Comparison of ENCODE assay signal across 8 cellular contexts in genomic region chr5:54719384-54720306, GRCh38.
DNase-seq lines count a peak whose midpoint lies in the region; ATAC-seq and TF ChIP-seq lines count a peak whose summit lies in the region.

No MANE protein-coding gene starts in this region.

- H4K91ac ChIP-seq in mesenchymal stem cell (ENCODE audit: low read length) = peak overlapping the region; percentile 89

- ATAC-seq in GM21447 (IDR thresholded peaks at IDR 0.05; ENCODE audit: unreplicated experiment) (no peak), HG03175 (IDR thresholded peaks at IDR 0.05; ENCODE audit: unreplicated experiment) (no peak)

- no peak for TF ChIP-seq CTCF in AG09309 (IDR thresholded peaks at IDR 0.05; ENCODE audit: control insufficient read depth, insufficient read depth, low read depth, low read length, missing control alignments)

- DNase-seq in AG09309 (ENCODE audit: low read depth) (peak; percentile 18), M059J (ENCODE audit: low read depth) (peak; percentile 82), dedifferentiated amniotic fluid mesenchymal stem cell (ENCODE audit: extremely low spot score) (peak; percentile 54), mesenchymal stem cell (peak; percentile 62), SIG-M5 treated with dmso at 0.1 percent for 504 hours (lab: John Stamatoyannopoulos, UW; ENCODE audit: unreplicated experiment) (no peak), mucosa of gallbladder (ENCODE audit: low spot score) (no peak)

- H3K4ac ChIP-seq in mesenchymal stem cell (ENCODE audit: low read depth in 1 of 2, low read length in 2 of 2) = peak overlapping the region; percentile 18 to 37

- H3K14ac ChIP-seq in mesenchymal stem cell (ENCODE audit: low read length in 2 of 2) = peak overlapping the region in 1 of 2 experiments; percentile 83

- H3K18ac ChIP-seq in mesenchymal stem cell (ENCODE audit: low read depth in 1 of 2, low read length in 2 of 2) = peak overlapping the region; percentile 61 to 72

- peak overlapping the region; percentile 81 for H4K8ac ChIP-seq in mesenchymal stem cell (ENCODE audit: low read length)

- H2BK15ac ChIP-seq in mesenchymal stem cell (ENCODE audit: low read depth, poor library complexity, severe bottlenecking) = peak overlapping the region; percentile 57

- no peak overlapping the region for H3K23ac ChIP-seq in mesenchymal stem cell (ENCODE audit: low read length in 2 of 2)

- peak overlapping the region; percentile 81 for H3K27ac ChIP-seq in mesenchymal stem cell (ENCODE audit: low read length, poor library complexity, severe bottlenecking)

- H3K4me2 ChIP-seq in mesenchymal stem cell (ENCODE audit: low read length, poor library complexity, severe bottlenecking) = peak overlapping the region; percentile 38

- no peak overlapping the region for H2BK120ac ChIP-seq in mesenchymal stem cell (ENCODE audit: low read depth, low read length)

- H2BK5ac ChIP-seq in mesenchymal stem cell (ENCODE audit: low read depth, low read length, poor library complexity, severe bottlenecking) = peak overlapping the region; percentile 53

- H3K9ac ChIP-seq in mesenchymal stem cell (ENCODE audit: low read length) = peak overlapping the region; percentile 63

- 32% methylated on average over 6 of the region's 7 CpGs for WGBS in mesenchymal stem cell

- H3K79me1 ChIP-seq in mesenchymal stem cell (replicated peaks; ENCODE audit: low read length, poor library complexity, severe bottlenecking) = no peaks in the 10 kb centered on the region

- H3K4me1 ChIP-seq in mesenchymal stem cell (ENCODE audit: control insufficient read depth, insufficient read depth, low read depth, low read length) = peaks cover 14% of the 10 kb centered on the region

- H2BK12ac ChIP-seq in mesenchymal stem cell (ENCODE audit: low read length in 2 of 2) = peak overlapping the region; percentile 18 to 61

- H3K9me3 ChIP-seq in mesenchymal stem cell (ENCODE audit: control insufficient read depth, low read length) = peaks cover 5% of the 10 kb centered on the region

- H2AK5ac ChIP-seq in mesenchymal stem cell (ENCODE audit: low read length, severe bottlenecking) = peak overlapping the region; percentile 60

- H2AFZ ChIP-seq in mesenchymal stem cell (ENCODE audit: low read depth, low read length) = peak overlapping the region; percentile 18

- H3K4me3 ChIP-seq in AG09309 (ENCODE audit: control insufficient read depth, low read depth, low read length) = no peak overlapping the region
- peak overlapping the region in 1 of 2 experiments; percentile 51 for H3K4me3 ChIP-seq in mesenchymal stem cell (ENCODE audit: insufficient read depth in 1 of 2, low read depth in 1 of 2, low read length in 2 of 2)

- no peaks in the 10 kb centered on the region for H3K36me3 ChIP-seq in mesenchymal stem cell (ENCODE audit: control insufficient read depth in 1 of 2, insufficient read depth in 2 of 2, low read depth in 1 of 2, low read length in 2 of 2)

- no peaks in the 10 kb centered on the region for H3K27me3 ChIP-seq in mesenchymal stem cell (ENCODE audit: control insufficient read depth in 1 of 2, insufficient read depth in 1 of 2, low read length in 2 of 2)

Comparison
In these comparisons a context has a peak if more than half of its experiments do, and no peak if none do; other contexts are left out.
1. DNase-seq: peak in AG09309 (single experiment), M059J (single experiment), dedifferentiated amniotic fluid mesenchymal stem cell (single experiment) and mesenchymal stem cell (single experiment); none in SIG-M5 treated with dmso at 0.1 percent for 504 hours (single experiment) and mucosa of gallbladder (single experiment).